8 cellular contexts compared by ENCODE assay signal in genomic region chr20:47453167-47453782, GRCh38.
DNase-seq lines count a peak whose midpoint lies in the region; ATAC-seq, FAIRE-seq and TF ChIP-seq lines count a peak whose summit lies in the region.

No MANE protein-coding gene starts in this region.

- DNase-seq in stimulated activated CD4-positive, alpha-beta T cell treated with anti-CD3 and anti-CD28 coated beads, Interleukin-12 subunit alpha, Interleukin-12 subunit beta, amount 100 ng/mL, for 48 hours (ENCODE audit: low read depth in 2 of 3, low spot score in 1 of 3), result peak; percentile 38 to 55 (median 45)
- DNase-seq in stimulated activated CD4-positive, alpha-beta T cell treated with anti-CD3 and anti-CD28 coated beads, Interleukin-4, amount 100 ng/mL, for 4 hours, result no peak
- DNase-seq in SW480 (ENCODE audit: low spot score), result peak; percentile 36
- DNase-seq in fibroblast of peridontal ligament (ENCODE audit: extremely low read depth), result peak; percentile 87
- DNase-seq in urothelium cell line (ENCODE audit: low spot score), result peak; percentile 81
- no peak for DNase-seq in HEK293T (ENCODE audit: extremely low spot score)
- DNase-seq in SKM-1 (lab: John Stamatoyannopoulos, UW; ENCODE audit: unreplicated experiment), result no peak

- POLR2A ChIA-PET in HEK293T (lab: Yijun Ruan, JAX), result interaction anchor here (1.5 kb wide), 1 partner anchor 48 kb away, joined by 3 read pairs; no protein-coding TSS in a partner anchor

- peak; percentile 85 for ATAC-seq in HG03097 (IDR thresholded peaks at IDR 0.05; ENCODE audit: low FRiP score, unreplicated experiment)

- CTCF ChIA-PET in HEK293T (lab: Yijun Ruan, JAX), result no interaction called here

- FAIRE-seq in urothelium cell line (lab: Jason Lieb, UNC), result no peak

TF ChIP-seq in HEK293T, 16 proteins besides CTCF, POLR2A, EP300 and RAD21:
- TF ChIP-seq LEF1 (IDR thresholded peaks at IDR 0.05; ENCODE audit: borderline replicate concordance) (no peak), HDGF (IDR thresholded peaks at IDR 0.05; ENCODE audit: borderline replicate concordance) (no peak), SP1 (IDR thresholded peaks at IDR 0.05) (no peak), ZNF384 (IDR thresholded peaks at IDR 0.05) (no peak), TARDBP (IDR thresholded peaks at IDR 0.05) (no peak), BHLHE40 (IDR thresholded peaks at IDR 0.05; ENCODE audit: borderline replicate concordance) (no peak), L3MBTL2 (conservative IDR thresholded peaks at IDR 0.05) (no peak), FOXM1 (IDR thresholded peaks at IDR 0.05; ENCODE audit: borderline replicate concordance) (no peak), ARNT (IDR thresholded peaks at IDR 0.05) (no peak), CTBP1 (IDR thresholded peaks at IDR 0.05; ENCODE audit: borderline replicate concordance) (no peak), ELF4 (IDR thresholded peaks at IDR 0.05) (no peak), SUZ12 (IDR thresholded peaks at IDR 0.05) (no peak), NFRKB (IDR thresholded peaks at IDR 0.05) (no peak), FOXK2 (IDR thresholded peaks at IDR 0.05) (no peak), PKNOX1 (IDR thresholded peaks at IDR 0.05) (no peak), FOXA1 (IDR thresholded peaks at IDR 0.05) (no peak)
TF ChIP-seq in HEK293T: peak in this region for 0.

Comparison
In these comparisons a context has a peak if more than half of its experiments do, and no peak if none do; other contexts are left out.
1. DNase-seq: peak in stimulated activated CD4-positive, alpha-beta T cell treated with anti-CD3 and anti-CD28 coated beads, Interleukin-12 subunit alpha, Interleukin-12 subunit beta, amount 100 ng/mL, for 48 hours (3 of 3), SW480 (single experiment), fibroblast of peridontal ligament (single experiment) and urothelium cell line (single experiment); none in stimulated activated CD4-positive, alpha-beta T cell treated with anti-CD3 and anti-CD28 coated beads, Interleukin-4, amount 100 ng/mL, for 4 hours (0 of 2), HEK293T (single experiment) and SKM-1 (single experiment).